ENCODE assay signal across 10 cellular contexts in the genomic region with DNA sequence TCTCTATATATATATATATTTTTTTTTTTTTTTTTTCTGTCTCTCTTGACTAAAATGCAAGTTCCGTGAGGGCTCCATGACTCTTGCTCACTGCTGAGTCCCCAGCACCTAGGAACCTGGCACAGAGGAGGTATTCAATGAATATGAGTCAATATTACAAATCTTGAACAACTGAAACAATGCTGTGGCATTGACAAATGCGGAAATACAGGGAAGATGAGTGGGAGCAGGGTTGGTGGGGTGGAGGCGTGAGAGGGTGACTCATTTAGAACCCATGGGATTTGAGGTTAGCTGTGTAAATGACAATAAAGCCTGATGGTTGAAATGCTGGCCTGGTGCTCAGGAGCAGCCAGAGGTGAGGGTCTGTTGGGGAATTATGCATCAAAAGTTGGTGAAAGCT.
DNase-seq lines count a peak whose midpoint lies in the region; TF ChIP-seq lines count a peak whose summit lies in the region.
"Had no signal": no experiment of that assay in that cellular context is flagged by ENCODE, and none has a peak within 500 bp of the region (broad histone marks: within the 10 kb centered on the region; RNA-seq: fewer than 3 reads in every experiment).

No MANE protein-coding gene starts in this region.

- H3K9ac ChIP-seq in neural progenitor cell: no peak overlapping the region

- no peak overlapping the region for H2AFZ ChIP-seq in neural progenitor cell (replicated peaks)

- no peaks in the 10 kb centered on the region for H3K27me3 Mint-ChIP-seq in neural progenitor cell (ENCODE audit: insufficient read depth, low read depth)

- DNase-seq in NCI-H2107 treated with DMSO at 0.1 percent for 48 hours (lab: John Stamatoyannopoulos, UW; ENCODE audit: unreplicated experiment) (peak; percentile 7), NCI-H2107 (lab: John Stamatoyannopoulos, UW) (no peak), SJCRH30 (peak; percentile 16), dedifferentiated amniotic fluid mesenchymal stem cell (ENCODE audit: extremely low spot score) (peak; percentile 40), MG63 (no peak), NCI-H2171 treated with DMSO at 0.1 percent for 48 hours (lab: John Stamatoyannopoulos, UW) (no peak), neural progenitor cell (ENCODE audit: low spot score) (no peak)
- DNase-seq in stimulated activated CD4-positive, alpha-beta T cell treated with anti-CD3 and anti-CD28 coated beads, Interleukin-4, amount 100 ng/mL, for 24 hours: peak; percentile 64
- DNase-seq: H7 had no signal

- H3K79me2 ChIP-seq in neural progenitor cell (ENCODE audit: low read depth): no peaks in the 10 kb centered on the region

- H3F3A ChIP-seq in neural progenitor cell (ENCODE audit: low read depth): no peaks in the 10 kb centered on the region

- H3K4me1 ChIP-seq in SJCRH30: no peaks in the 10 kb centered on the region
- peaks cover 11% of the 10 kb centered on the region for H3K4me1 ChIP-seq in neural progenitor cell

- no peaks in the 10 kb centered on the region for H3K36me3 Mint-ChIP-seq in neural progenitor cell

- no peak for TF ChIP-seq CTCF in neural progenitor cell (IDR thresholded peaks at IDR 0.05)

- H3K36me3 ChIP-seq in SJCRH30: no peaks in the 10 kb centered on the region
- H3K36me3 ChIP-seq in MG63: no peaks in the 10 kb centered on the region
- no peaks in the 10 kb centered on the region for H3K36me3 ChIP-seq in neural progenitor cell

- H3K27me3 ChIP-seq in SJCRH30: no peaks in the 10 kb centered on the region
- no peaks in the 10 kb centered on the region for H3K27me3 ChIP-seq in MG63
- H3K27me3 ChIP-seq in neural progenitor cell: no peaks in the 10 kb centered on the region

- H3K27ac ChIP-seq in SJCRH30 (no peak overlapping the region), neural progenitor cell (no peak overlapping the region)

- H3K4me3 ChIP-seq in SJCRH30 (no peak overlapping the region), MG63 (no peak overlapping the region), neural progenitor cell (no peak overlapping the region)

- H4K20me1 ChIP-seq in neural progenitor cell (ENCODE audit: low read depth): no peaks in the 10 kb centered on the region

- H3K9me3 ChIP-seq in SJCRH30 (replicated peaks): no peaks in the 10 kb centered on the region
- H3K9me3 ChIP-seq in MG63: no peaks in the 10 kb centered on the region
- H3K9me3 ChIP-seq in neural progenitor cell (ENCODE audit: low read depth): no peaks in the 10 kb centered on the region

- H3K27ac Mint-ChIP-seq in neural progenitor cell: no peak overlapping the region
- H3K27ac Mint-ChIP-seq: nephron had no signal

- H3K4me3 Mint-ChIP-seq in neural progenitor cell: no peak overlapping the region
- H3K4me3 Mint-ChIP-seq: nephron had no signal

- H3K4me2 ChIP-seq in neural progenitor cell: no peak overlapping the region

- peaks cover 13% of the 10 kb centered on the region for H3K4me1 Mint-ChIP-seq in neural progenitor cell
- H3K4me1 Mint-ChIP-seq: nephron had no signal

- no peaks in the 10 kb centered on the region for H3K9me3 Mint-ChIP-seq in neural progenitor cell
- H3K9me3 Mint-ChIP-seq: nephron had no signal

Comparison
In these comparisons a context has a peak if more than half of its experiments do, and no peak if none do; other contexts are left out.
1. DNase-seq: peak in NCI-H2107 treated with DMSO at 0.1 percent for 48 hours (single experiment), SJCRH30 (2 of 2), dedifferentiated amniotic fluid mesenchymal stem cell (single experiment) and stimulated activated CD4-positive, alpha-beta T cell treated with anti-CD3 and anti-CD28 coated beads, Interleukin-4, amount 100 ng/mL, for 24 hours (single experiment); none in NCI-H2107 (single experiment), MG63 (single experiment), NCI-H2171 treated with DMSO at 0.1 percent for 48 hours (single experiment) and neural progenitor cell (single experiment).